Comparison of ENCODE assay signal across 8 cellular contexts in genomic region chr14:90381999-90382451, GRCh38. TPM values are rescaled to one million over a fixed set of nuclear protein-coding genes. Genes with fewer than 3 reads are reported as not detected.
A peak's percentile ranks its signal among the peaks of the same experiment; 100 is the strongest.
DNase-seq lines count a peak whose midpoint lies in the region; ATAC-seq, FAIRE-seq and TF ChIP-seq lines count a peak whose summit lies in the region.

No MANE protein-coding gene starts in this region.

- H3K79me2 ChIP-seq in GM12878 (ENCODE audit: control insufficient read depth, insufficient read depth, low read length) (no peaks in the 10 kb centered on the region; the same call in none of the 2 replicates), keratinocyte (ENCODE audit: control insufficient read depth, insufficient read depth, low read length) (no peaks in the 10 kb centered on the region)

- H3K9me3 ChIP-seq in GM12878 (replicated peaks; ENCODE audit: control insufficient read depth, insufficient read depth, low read length) (no peaks in the 10 kb centered on the region), keratinocyte (ENCODE audit: control insufficient read depth, low read depth, low read length) (no peaks in the 10 kb centered on the region), thoracic aorta (no peaks in the 10 kb centered on the region)

- dilution Hi-C loops in keratinocyte (cut with MboI; ENCODE audit: extremely low pct_ligation_motif_present, low sequenced_read_pairs), result no loop called here

- FAIRE-seq in GM18507 (lab: Jason Lieb, UNC), result peak; percentile 39
- peak; percentile 23 for FAIRE-seq in GM12878 (lab: Jason Lieb, UNC)
- no peak for FAIRE-seq in keratinocyte (lab: Jason Lieb, UNC)

- no peak for TF ChIP-seq EP300 in GM12878 (IDR thresholded peaks at IDR 0.05; ENCODE audit: borderline replicate concordance in 1 of 2, control insufficient read depth in 1 of 2, low read depth in 2 of 2, low read length in 2 of 2)

- no peak for TF ChIP-seq POLR2A in GM12878 (IDR thresholded peaks at IDR 0.05; ENCODE audit: low read depth, low read length)

- ATAC-seq in GM12878, result no peak
- no peak for ATAC-seq in thoracic aorta (ENCODE audit: insufficient number of reproducible peaks, low FRiP score, low read depth)
- no peak for ATAC-seq in HG02588 (IDR thresholded peaks at IDR 0.05; ENCODE audit: unreplicated experiment)
- no peak for ATAC-seq in GM21447 (IDR thresholded peaks at IDR 0.05; ENCODE audit: unreplicated experiment)

- RAD21 ChIA-PET in GM12878 (lab: Charles Lee; ENCODE audit: unreplicated experiment), result interaction anchor here (1.0 kb wide), 1 partner anchor 18 kb away, joined by 3 read pairs; no protein-coding TSS in a partner anchor

- H3K9me1 ChIP-seq in keratinocyte (ENCODE audit: control insufficient read depth, extremely low read depth, insufficient read depth, low read length), result no peaks in the 10 kb centered on the region

- intact Hi-C loops in GM12878 (cut with micrococcal nuclease; ENCODE audit: unreplicated experiment), result loop anchor here (2.0 to 5.0 kb wide), 2 partner anchors 125 to 427 kb away; partner anchors contain the start of genes EFCAB11, PSMC1 and TDP1

- SMC1A ChIA-PET in GM12878 (lab: Charles Lee; ENCODE audit: uncharacterized antibody, unreplicated experiment), result interaction anchor here (1.2 kb wide), 1 partner anchor 51 kb away, joined by 3 read pairs; no protein-coding TSS in a partner anchor

- no peaks in the 10 kb centered on the region for H4K20me1 ChIP-seq in GM12878 (ENCODE audit: control insufficient read depth, insufficient read depth)
- no peaks in the 10 kb centered on the region for H4K20me1 ChIP-seq in keratinocyte (ENCODE audit: control insufficient read depth, extremely low read depth, insufficient read depth, low read length)

- POLR2A ChIA-PET in GM12878 (lab: Charles Lee), result interaction anchor here (5.8 kb wide), 1 partner anchor 14 kb away, joined by 43 read pairs; the partner anchor contains the start of gene CALM1

- peaks cover 7% of the 10 kb centered on the region for H3K4me1 ChIP-seq in GM12878 (ENCODE audit: control insufficient read depth, insufficient read depth, low read length)
- peaks cover 20% of the 10 kb centered on the region for H3K4me1 ChIP-seq in keratinocyte (ENCODE audit: control insufficient read depth, extremely low read depth, insufficient read depth, low read length)
- H3K4me1 ChIP-seq in thoracic aorta (ENCODE audit: control insufficient read depth in 1 of 2, low read depth in 2 of 2), result peaks cover 11 to 32% of the 10 kb centered on the region in 2 donors

- in situ Hi-C loops in GM12878 (cut with MboI), result loop anchor here (25.0 kb wide), 1 partner anchor 1130 kb away; the partner anchor contains the start of gene PPP4R3A

- H3K27me3 ChIP-seq in GM12878 (replicated peaks in 1 of 2; ENCODE audit: control insufficient read depth in 2 of 2, insufficient read depth in 2 of 2, low read length in 1 of 2) (no peaks in the 10 kb centered on the region), keratinocyte (ENCODE audit: control insufficient read depth, extremely low read depth, insufficient read depth, low read length) (no peaks in the 10 kb centered on the region), thoracic aorta (replicated peaks; ENCODE audit: insufficient read depth) (no peaks in the 10 kb centered on the region)

- peak overlapping the region; percentile 100 for H3K9ac ChIP-seq in GM12878 (ENCODE audit: control insufficient read depth, insufficient read depth, low read length)
- H3K9ac ChIP-seq in keratinocyte (ENCODE audit: control insufficient read depth, extremely low read depth, insufficient read depth, low read length), result peak overlapping the region; percentile 100

- H3K4me2 ChIP-seq in GM12878 (ENCODE audit: control insufficient read depth, insufficient read depth) (peak overlapping the region; percentile 99), keratinocyte (ENCODE audit: control insufficient read depth, extremely low read depth, insufficient read depth, low read depth, low read length) (peak overlapping the region; percentile 94)

- H3K36me3 ChIP-seq in GM12878 (ENCODE audit: control insufficient read depth in 2 of 2, insufficient read depth in 2 of 2, low read length in 1 of 2) (no peaks in the 10 kb centered on the region), keratinocyte (ENCODE audit: control insufficient read depth in 2 of 2, extremely low read depth in 1 of 2, insufficient read depth in 2 of 2, low read length in 2 of 2) (no peaks in the 10 kb centered on the region), thoracic aorta (no peaks in the 10 kb centered on the region)

- H2AFZ ChIP-seq in GM12878 (ENCODE audit: control insufficient read depth, low read depth, low read length) (peak overlapping the region; percentile 86), keratinocyte (ENCODE audit: control insufficient read depth, low read length) (peak overlapping the region; percentile 66)

- H3K4me3 ChIP-seq in GM12878 (peak overlapping the region; percentile 82), keratinocyte (ENCODE audit: control insufficient read depth in 2 of 3, extremely low read depth in 1 of 3, insufficient read depth in 2 of 3, low read depth in 1 of 3, low read length in 3 of 3) (peak overlapping the region; percentile 52 to 93 (median 82)), thoracic aorta (peak overlapping the region; percentile 88)

- H3K27ac ChIP-seq in GM12878 (ENCODE audit: control insufficient read depth, insufficient read depth) (peak overlapping the region; percentile 98), keratinocyte (ENCODE audit: control insufficient read depth, insufficient read depth, low read length) (peak overlapping the region; percentile 99), thoracic aorta (peak overlapping the region; percentile 99)

- CTCF ChIA-PET in GM12878 (lab: Yijun Ruan, JAX), result interaction anchor here (0.8 to 2.9 kb wide), 6 partner anchors 15 to 378 kb away, joined by 3 to 17 read pairs (median 4); partner anchors contain the start of gene CALM1

- no peak for TF ChIP-seq RAD21 in GM12878 (IDR thresholded peaks at IDR 0.05; ENCODE audit: insufficient read depth, low read depth, low read length)

- DNase-seq in GM18507 (ENCODE audit: extremely low spot score, insufficient read length, low read depth) (no peak), NCI-H2029 treated with DMSO at 0.1 percent for 48 hours (lab: John Stamatoyannopoulos, UW) (peak; percentile 11), GM12878 (ENCODE audit: low read depth, low spot score) (no peak), keratinocyte (ENCODE audit: low read depth, low spot score) (no peak), thoracic aorta (ENCODE audit: low spot score) (no peak), SKM-1 treated with dmso at 0.1 percent for 144 hours (lab: John Stamatoyannopoulos, UW; ENCODE audit: unreplicated experiment) (no peak)

- no TSS peak for BruUV-seq in GM12878 (replicated peaks; lab: Mats Ljungman, UMichigan)

- no peak for TF ChIP-seq CTCF in GM12878 (IDR thresholded peaks at IDR 0.05 in 2 of 3, conservative IDR thresholded peaks at IDR 0.05 in 1 of 3; ENCODE audit: control insufficient read depth in 2 of 3, extremely low read depth in 1 of 3, insufficient read depth in 1 of 3, low read depth in 3 of 3, low read length in 3 of 3)
- no peak for TF ChIP-seq CTCF in keratinocyte (optimal IDR thresholded peaks at IDR 0.05 in 1 of 3, IDR thresholded peaks at IDR 0.05 in 1 of 3, conservative IDR thresholded peaks at IDR 0.05 in 1 of 3; ENCODE audit: extremely low read depth in 1 of 3, insufficient read depth in 2 of 3, low read length in 3 of 3)
- no peak for TF ChIP-seq CTCF in thoracic aorta (IDR thresholded peaks at IDR 0.05)

- WGBS in GM12878 (ENCODE audit: insufficient coverage, insufficient replicate concordance, low lambda C conversion rate, missing lambda C conversion rate), result 59% methylated on average over 13 of the region's 13 CpGs

RNA-seq across cellular contexts. Expression of gene CALM1, which starts 14.8 kb away (rescaled TPM):
- 75.0 and 87.9 TPM in 2 replicates for total RNA-seq in GM12878 (2013; cell fraction: nucleolus; rRNA removed)
- total RNA-seq in GM12878 (2014; rRNA removed), result 385 and 467 TPM in 2 replicates
- 192 and 197 TPM in 2 replicates for total RNA-seq in GM12878 (2014; rRNA removed; fragmentation: Illumina TruSeq; extraction: Trizol)
- 246 and 249 TPM in 2 replicates for total RNA-seq in GM12878 (2021)
- polyA plus RNA-seq in GM12878 (2011; ENCODE audit: low read depth), result 106 TPM
- polyA plus RNA-seq in GM12878 (2011; rRNA removed), result 219 and 309 TPM in 2 replicates
- polyA plus RNA-seq in GM12878 (2011; cell fraction: cytosol; rRNA removed), result 145 and 195 TPM in 2 replicates
- polyA plus RNA-seq in GM12878 (2011; cell fraction: nucleus; rRNA removed), result 159 and 182 TPM in 2 replicates
- 147 and 161 TPM in 2 replicates for polyA plus RNA-seq in GM12878 (2012)
- polyA plus RNA-seq in GM12878 (2014; fragmentation: Illumina TruSeq; extraction: Trizol), result 420 and 491 TPM in 2 replicates
- 100 to 1,000 TPM; 110 to 175 TPM for polyA plus RNA-seq in GM12878 (2014; fragmentation: Nextera tagmentation; extraction: Ambion mirVana)
- 273 and 290 TPM in 2 replicates for polyA plus RNA-seq in GM12878 (2014; rRNA removed)
- 100 to 1,000 TPM; 679 to 729 TPM for polyA plus RNA-seq in GM12878 (2016; fragmentation: Nextera tagmentation; extraction: Ambion mirVana)
- 122 and 209 TPM in 2 replicates for polyA minus RNA-seq in GM12878 (2011; rRNA and poly(A)+ RNA removed)
- 88.7 and 91.4 TPM in 2 replicates for polyA minus RNA-seq in GM12878 (2011; cell fraction: cytosol; rRNA and poly(A)+ RNA removed)
- polyA minus RNA-seq in GM12878 (2011; cell fraction: nucleus; rRNA and poly(A)+ RNA removed), result 101 and 180 TPM in 2 replicates
- polyA plus RNA-seq in keratinocyte, result 309 to 682 TPM (median 575 TPM) in 3 replicates
- polyA plus RNA-seq in keratinocyte (2011; ENCODE audit: low read depth), result 520 TPM
- 438 and 677 TPM in 2 replicates for polyA plus RNA-seq in keratinocyte (2011; cell fraction: cytosol; rRNA removed)
- 203 and 281 TPM in 2 replicates for polyA plus RNA-seq in keratinocyte (2011; cell fraction: nucleus; rRNA removed)
- polyA plus RNA-seq in keratinocyte (2012; ENCODE audit: low replicate concordance), result 291 and 552 TPM in 2 replicates
- 77.3 to 499 TPM (median 297 TPM) in 3 replicates for polyA minus RNA-seq in keratinocyte
- polyA minus RNA-seq in keratinocyte (2011; cell fraction: cytosol; rRNA and poly(A)+ RNA removed), result 633 TPM
- polyA minus RNA-seq in keratinocyte (2011; cell fraction: nucleus; rRNA and poly(A)+ RNA removed), result 116 and 121 TPM in 2 replicates
- total RNA-seq in thoracic aorta, result 100 to 1,000 TPM; 355 to 493 TPM

RNA-seq across cellular contexts. Expression of gene NRDE2, which starts 50.3 kb away (rescaled TPM):
- 36.9 and 41.7 TPM in 2 replicates for total RNA-seq in GM12878 (2013; cell fraction: nucleolus; rRNA removed)
- total RNA-seq in GM12878 (2014; rRNA removed) (14.3 and 14.8 TPM in 2 replicates), GM12878 (2014; rRNA removed; fragmentation: Illumina TruSeq; extraction: Trizol) (13.6 and 13.9 TPM in 2 replicates), GM12878 (2021) (21.0 and 21.3 TPM in 2 replicates), thoracic aorta (10 to 100 TPM; 16.8 to 21.2 TPM)
- polyA plus RNA-seq in GM12878 (2011; ENCODE audit: low read depth), result 7.6 TPM
- polyA plus RNA-seq in GM12878 (2011; rRNA removed) (10.6 and 10.9 TPM in 2 replicates), GM12878 (2014; fragmentation: Illumina TruSeq; extraction: Trizol) (10.6 and 11.9 TPM in 2 replicates), GM12878 (2014; fragmentation: Nextera tagmentation; extraction: Ambion mirVana) (1 to 10 TPM; 8.3 to 8.4 TPM), GM12878 (2014; rRNA removed) (13.5 and 13.9 TPM in 2 replicates), GM12878 (2016; fragmentation: Nextera tagmentation; extraction: Ambion mirVana) (10 to 100 TPM; 14.7 to 15.2 TPM), keratinocyte (8.5 to 9.2 TPM (median 8.6 TPM) in 3 replicates)
- polyA plus RNA-seq in GM12878 (2011; cell fraction: cytosol; rRNA removed), result 6.8 and 9.2 TPM in 2 replicates
- polyA plus RNA-seq in GM12878 (2011; cell fraction: nucleus; rRNA removed), result 15.6 and 18.8 TPM in 2 replicates
- 5.6 and 8.7 TPM in 2 replicates for polyA plus RNA-seq in GM12878 (2012)
- polyA minus RNA-seq in GM12878 (2011; rRNA and poly(A)+ RNA removed), result 14.6 and 17.6 TPM in 2 replicates
- 4.9 and 5.8 TPM in 2 replicates for polyA minus RNA-seq in GM12878 (2011; cell fraction: cytosol; rRNA and poly(A)+ RNA removed)
- polyA minus RNA-seq in GM12878 (2011; cell fraction: nucleus; rRNA and poly(A)+ RNA removed), result 10.9 and 21.0 TPM in 2 replicates
- polyA plus RNA-seq in keratinocyte (2011; ENCODE audit: low read depth), result 33.2 TPM
- polyA plus RNA-seq in keratinocyte (2011; cell fraction: cytosol; rRNA removed), result 3.9 and 5.1 TPM in 2 replicates
- polyA plus RNA-seq in keratinocyte (2011; cell fraction: nucleus; rRNA removed), result 21.5 and 22.6 TPM in 2 replicates
- polyA plus RNA-seq in keratinocyte (2012; ENCODE audit: low replicate concordance), result 5.9 and 9.9 TPM in 2 replicates
- 8.3 to 15.3 TPM (median 14.3 TPM) in 3 replicates for polyA minus RNA-seq in keratinocyte
- 3.1 TPM for polyA minus RNA-seq in keratinocyte (2011; cell fraction: cytosol; rRNA and poly(A)+ RNA removed)
- 13.0 and 22.1 TPM in 2 replicates for polyA minus RNA-seq in keratinocyte (2011; cell fraction: nucleus; rRNA and poly(A)+ RNA removed)
